Comparison of ENCODE assay signal across 1 cellular context in genomic region chr11:97732011-97732632, GRCh38.
A peak's percentile ranks its signal among the peaks of the same experiment; 100 is the strongest.
TF ChIP-seq lines count a peak whose summit lies in the region.

No MANE protein-coding gene starts in this region.

TF ChIP-seq in HepG2, 621 proteins besides CTCF, POLR2A, EP300 and RAD21 (continued from another document and continues in another):
- TF ChIP-seq ZNF800 (CRISPR knock-in tag; IDR thresholded peaks at IDR 0.05), result no peak
- TF ChIP-seq PAF1 (CRISPR knock-in tag; IDR thresholded peaks at IDR 0.05), result no peak
- TF ChIP-seq ESRRA (CRISPR knock-in tag; IDR thresholded peaks at IDR 0.05; ENCODE audit: low read depth), result no peak
- no peak for TF ChIP-seq SP4 (CRISPR knock-in tag; IDR thresholded peaks at IDR 0.05)
- TF ChIP-seq MIER2 (CRISPR knock-in tag; IDR thresholded peaks at IDR 0.05), result no peak
- no peak for TF ChIP-seq ZFP36L1 (CRISPR knock-in tag; IDR thresholded peaks at IDR 0.05)
- no peak for TF ChIP-seq PITX1 (CRISPR knock-in tag; IDR thresholded peaks at IDR 0.05)
- peak; percentile 53 for TF ChIP-seq ZNF644 (CRISPR knock-in tag; IDR thresholded peaks at IDR 0.05; ENCODE audit: low read depth)
- TF ChIP-seq KDM4B (CRISPR knock-in tag; IDR thresholded peaks at IDR 0.05), result no peak
- no peak for TF ChIP-seq YEATS4 (CRISPR knock-in tag; IDR thresholded peaks at IDR 0.05; ENCODE audit: borderline replicate concordance)
- no peak for TF ChIP-seq XRCC5 (optimal IDR thresholded peaks at IDR 0.05; ENCODE audit: low read length)
- TF ChIP-seq ZIK1 (CRISPR knock-in tag; IDR thresholded peaks at IDR 0.05; ENCODE audit: borderline replicate concordance, low read depth), result no peak
- TF ChIP-seq ZNF549 (CRISPR knock-in tag; IDR thresholded peaks at IDR 0.05), result no peak
- no peak for TF ChIP-seq SAFB2 (CRISPR knock-in tag; IDR thresholded peaks at IDR 0.05; ENCODE audit: borderline replicate concordance, low read depth)
- TF ChIP-seq, protein P1, sequence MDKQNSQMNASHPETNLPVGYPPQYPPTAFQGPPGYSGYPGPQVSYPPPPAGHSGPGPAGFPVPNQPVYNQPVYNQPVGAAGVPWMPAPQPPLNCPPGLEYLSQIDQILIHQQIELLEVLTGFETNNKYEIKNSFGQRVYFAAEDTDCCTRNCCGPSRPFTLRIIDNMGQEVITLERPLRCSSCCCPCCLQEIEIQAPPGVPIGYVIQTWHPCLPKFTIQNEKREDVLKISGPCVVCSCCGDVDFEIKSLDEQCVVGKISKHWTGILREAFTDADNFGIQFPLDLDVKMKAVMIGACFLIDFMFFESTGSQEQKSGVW (CRISPR knock-in tag; IDR thresholded peaks at IDR 0.05; ENCODE audit: borderline replicate concordance), result no peak
- no peak for TF ChIP-seq GZF1 (CRISPR knock-in tag; IDR thresholded peaks at IDR 0.05)
- peak; percentile 37; the same call in 1 of the 2 replicates for TF ChIP-seq CREM (IDR thresholded peaks at IDR 0.05)
- no peak for TF ChIP-seq CREM (CRISPR knock-in tag; IDR thresholded peaks at IDR 0.05)
- TF ChIP-seq ZNF136 (CRISPR knock-in tag; IDR thresholded peaks at IDR 0.05; ENCODE audit: low read depth), result no peak
- TF ChIP-seq, protein P2, sequence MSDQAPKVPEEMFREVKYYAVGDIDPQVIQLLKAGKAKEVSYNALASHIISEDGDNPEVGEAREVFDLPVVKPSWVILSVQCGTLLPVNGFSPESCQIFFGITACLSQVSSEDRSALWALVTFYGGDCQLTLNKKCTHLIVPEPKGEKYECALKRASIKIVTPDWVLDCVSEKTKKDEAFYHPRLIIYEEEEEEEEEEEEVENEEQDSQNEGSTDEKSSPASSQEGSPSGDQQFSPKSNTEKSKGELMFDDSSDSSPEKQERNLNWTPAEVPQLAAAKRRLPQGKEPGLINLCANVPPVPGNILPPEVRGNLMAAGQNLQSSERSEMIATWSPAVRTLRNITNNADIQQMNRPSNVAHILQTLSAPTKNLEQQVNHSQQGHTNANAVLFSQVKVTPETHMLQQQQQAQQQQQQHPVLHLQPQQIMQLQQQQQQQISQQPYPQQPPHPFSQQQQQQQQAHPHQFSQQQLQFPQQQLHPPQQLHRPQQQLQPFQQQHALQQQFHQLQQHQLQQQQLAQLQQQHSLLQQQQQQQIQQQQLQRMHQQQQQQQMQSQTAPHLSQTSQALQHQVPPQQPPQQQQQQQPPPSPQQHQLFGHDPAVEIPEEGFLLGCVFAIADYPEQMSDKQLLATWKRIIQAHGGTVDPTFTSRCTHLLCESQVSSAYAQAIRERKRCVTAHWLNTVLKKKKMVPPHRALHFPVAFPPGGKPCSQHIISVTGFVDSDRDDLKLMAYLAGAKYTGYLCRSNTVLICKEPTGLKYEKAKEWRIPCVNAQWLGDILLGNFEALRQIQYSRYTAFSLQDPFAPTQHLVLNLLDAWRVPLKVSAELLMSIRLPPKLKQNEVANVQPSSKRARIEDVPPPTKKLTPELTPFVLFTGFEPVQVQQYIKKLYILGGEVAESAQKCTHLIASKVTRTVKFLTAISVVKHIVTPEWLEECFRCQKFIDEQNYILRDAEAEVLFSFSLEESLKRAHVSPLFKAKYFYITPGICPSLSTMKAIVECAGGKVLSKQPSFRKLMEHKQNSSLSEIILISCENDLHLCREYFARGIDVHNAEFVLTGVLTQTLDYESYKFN (CRISPR knock-in tag; conservative IDR thresholded peaks at IDR 0.05), result peak; percentile 46
- TF ChIP-seq ZNF740 (CRISPR knock-in tag; IDR thresholded peaks at IDR 0.05), result no peak
- TF ChIP-seq SNAPC5 (CRISPR knock-in tag; IDR thresholded peaks at IDR 0.05; ENCODE audit: borderline replicate concordance), result no peak
- TF ChIP-seq ZNF496 (CRISPR knock-in tag; IDR thresholded peaks at IDR 0.05; ENCODE audit: insufficient replicate concordance), result no peak
- no peak for TF ChIP-seq ATF7 (IDR thresholded peaks at IDR 0.05)
- TF ChIP-seq ATF7 (CRISPR knock-in tag; IDR thresholded peaks at IDR 0.05), result no peak
- no peak for TF ChIP-seq ZNF543 (CRISPR knock-in tag; IDR thresholded peaks at IDR 0.05)
- no peak for TF ChIP-seq REXO4 (CRISPR knock-in tag; IDR thresholded peaks at IDR 0.05; ENCODE audit: borderline replicate concordance)
- no peak for TF ChIP-seq CC2D1A (CRISPR knock-in tag; IDR thresholded peaks at IDR 0.05)
- no peak for TF ChIP-seq HDAC2 (CRISPR knock-in tag; IDR thresholded peaks at IDR 0.05)
- TF ChIP-seq MED13 (CRISPR knock-in tag; IDR thresholded peaks at IDR 0.05), result no peak
- TF ChIP-seq HMG20B (CRISPR knock-in tag; conservative IDR thresholded peaks at IDR 0.05), result no peak
- peak; percentile 74; the same call in 1 of the 2 replicates for TF ChIP-seq SOX5 (CRISPR knock-in tag; IDR thresholded peaks at IDR 0.05; ENCODE audit: borderline replicate concordance)
- no peak for TF ChIP-seq ZNF124 (CRISPR knock-in tag; IDR thresholded peaks at IDR 0.05)
- TF ChIP-seq, protein P3, sequence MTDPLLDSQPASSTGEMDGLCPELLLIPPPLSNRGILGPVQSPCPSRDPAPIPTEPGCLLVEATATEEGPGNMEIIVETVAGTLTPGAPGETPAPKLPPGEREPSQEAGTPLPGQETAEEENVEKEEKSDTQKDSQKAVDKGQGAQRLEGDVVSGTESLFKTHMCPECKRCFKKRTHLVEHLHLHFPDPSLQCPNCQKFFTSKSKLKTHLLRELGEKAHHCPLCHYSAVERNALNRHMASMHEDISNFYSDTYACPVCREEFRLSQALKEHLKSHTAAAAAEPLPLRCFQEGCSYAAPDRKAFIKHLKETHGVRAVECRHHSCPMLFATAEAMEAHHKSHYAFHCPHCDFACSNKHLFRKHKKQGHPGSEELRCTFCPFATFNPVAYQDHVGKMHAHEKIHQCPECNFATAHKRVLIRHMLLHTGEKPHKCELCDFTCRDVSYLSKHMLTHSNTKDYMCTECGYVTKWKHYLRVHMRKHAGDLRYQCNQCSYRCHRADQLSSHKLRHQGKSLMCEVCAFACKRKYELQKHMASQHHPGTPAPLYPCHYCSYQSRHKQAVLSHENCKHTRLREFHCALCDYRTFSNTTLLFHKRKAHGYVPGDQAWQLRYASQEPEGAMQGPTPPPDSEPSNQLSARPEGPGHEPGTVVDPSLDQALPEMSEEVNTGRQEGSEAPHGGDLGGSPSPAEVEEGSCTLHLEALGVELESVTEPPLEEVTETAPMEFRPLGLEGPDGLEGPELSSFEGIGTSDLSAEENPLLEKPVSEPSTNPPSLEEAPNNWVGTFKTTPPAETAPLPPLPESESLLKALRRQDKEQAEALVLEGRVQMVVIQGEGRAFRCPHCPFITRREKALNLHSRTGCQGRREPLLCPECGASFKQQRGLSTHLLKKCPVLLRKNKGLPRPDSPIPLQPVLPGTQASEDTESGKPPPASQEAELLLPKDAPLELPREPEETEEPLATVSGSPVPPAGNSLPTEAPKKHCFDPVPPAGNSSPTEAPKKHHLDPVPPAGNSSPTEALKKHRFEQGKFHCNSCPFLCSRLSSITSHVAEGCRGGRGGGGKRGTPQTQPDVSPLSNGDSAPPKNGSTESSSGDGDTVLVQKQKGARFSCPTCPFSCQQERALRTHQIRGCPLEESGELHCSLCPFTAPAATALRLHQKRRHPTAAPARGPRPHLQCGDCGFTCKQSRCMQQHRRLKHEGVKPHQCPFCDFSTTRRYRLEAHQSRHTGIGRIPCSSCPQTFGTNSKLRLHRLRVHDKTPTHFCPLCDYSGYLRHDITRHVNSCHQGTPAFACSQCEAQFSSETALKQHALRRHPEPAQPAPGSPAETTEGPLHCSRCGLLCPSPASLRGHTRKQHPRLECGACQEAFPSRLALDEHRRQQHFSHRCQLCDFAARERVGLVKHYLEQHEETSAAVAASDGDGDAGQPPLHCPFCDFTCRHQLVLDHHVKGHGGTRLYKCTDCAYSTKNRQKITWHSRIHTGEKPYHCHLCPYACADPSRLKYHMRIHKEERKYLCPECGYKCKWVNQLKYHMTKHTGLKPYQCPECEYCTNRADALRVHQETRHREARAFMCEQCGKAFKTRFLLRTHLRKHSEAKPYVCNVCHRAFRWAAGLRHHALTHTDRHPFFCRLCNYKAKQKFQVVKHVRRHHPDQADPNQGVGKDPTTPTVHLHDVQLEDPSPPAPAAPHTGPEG (CRISPR knock-in tag; IDR thresholded peaks at IDR 0.05), result no peak
- TF ChIP-seq, protein P4, sequence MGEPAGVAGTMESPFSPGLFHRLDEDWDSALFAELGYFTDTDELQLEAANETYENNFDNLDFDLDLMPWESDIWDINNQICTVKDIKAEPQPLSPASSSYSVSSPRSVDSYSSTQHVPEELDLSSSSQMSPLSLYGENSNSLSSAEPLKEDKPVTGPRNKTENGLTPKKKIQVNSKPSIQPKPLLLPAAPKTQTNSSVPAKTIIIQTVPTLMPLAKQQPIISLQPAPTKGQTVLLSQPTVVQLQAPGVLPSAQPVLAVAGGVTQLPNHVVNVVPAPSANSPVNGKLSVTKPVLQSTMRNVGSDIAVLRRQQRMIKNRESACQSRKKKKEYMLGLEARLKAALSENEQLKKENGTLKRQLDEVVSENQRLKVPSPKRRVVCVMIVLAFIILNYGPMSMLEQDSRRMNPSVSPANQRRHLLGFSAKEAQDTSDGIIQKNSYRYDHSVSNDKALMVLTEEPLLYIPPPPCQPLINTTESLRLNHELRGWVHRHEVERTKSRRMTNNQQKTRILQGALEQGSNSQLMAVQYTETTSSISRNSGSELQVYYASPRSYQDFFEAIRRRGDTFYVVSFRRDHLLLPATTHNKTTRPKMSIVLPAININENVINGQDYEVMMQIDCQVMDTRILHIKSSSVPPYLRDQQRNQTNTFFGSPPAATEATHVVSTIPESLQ (CRISPR knock-in tag; conservative IDR thresholded peaks at IDR 0.05), result no peak
- TF ChIP-seq, protein P5, sequence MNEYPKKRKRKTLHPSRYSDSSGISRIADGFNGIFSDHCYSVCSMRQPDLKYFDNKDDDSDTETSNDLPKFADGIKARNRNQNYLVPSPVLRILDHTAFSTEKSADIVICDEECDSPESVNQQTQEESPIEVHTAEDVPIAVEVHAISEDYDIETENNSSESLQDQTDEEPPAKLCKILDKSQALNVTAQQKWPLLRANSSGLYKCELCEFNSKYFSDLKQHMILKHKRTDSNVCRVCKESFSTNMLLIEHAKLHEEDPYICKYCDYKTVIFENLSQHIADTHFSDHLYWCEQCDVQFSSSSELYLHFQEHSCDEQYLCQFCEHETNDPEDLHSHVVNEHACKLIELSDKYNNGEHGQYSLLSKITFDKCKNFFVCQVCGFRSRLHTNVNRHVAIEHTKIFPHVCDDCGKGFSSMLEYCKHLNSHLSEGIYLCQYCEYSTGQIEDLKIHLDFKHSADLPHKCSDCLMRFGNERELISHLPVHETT (CRISPR knock-in tag; conservative IDR thresholded peaks at IDR 0.05), result no peak
- TF ChIP-seq, protein P6, sequence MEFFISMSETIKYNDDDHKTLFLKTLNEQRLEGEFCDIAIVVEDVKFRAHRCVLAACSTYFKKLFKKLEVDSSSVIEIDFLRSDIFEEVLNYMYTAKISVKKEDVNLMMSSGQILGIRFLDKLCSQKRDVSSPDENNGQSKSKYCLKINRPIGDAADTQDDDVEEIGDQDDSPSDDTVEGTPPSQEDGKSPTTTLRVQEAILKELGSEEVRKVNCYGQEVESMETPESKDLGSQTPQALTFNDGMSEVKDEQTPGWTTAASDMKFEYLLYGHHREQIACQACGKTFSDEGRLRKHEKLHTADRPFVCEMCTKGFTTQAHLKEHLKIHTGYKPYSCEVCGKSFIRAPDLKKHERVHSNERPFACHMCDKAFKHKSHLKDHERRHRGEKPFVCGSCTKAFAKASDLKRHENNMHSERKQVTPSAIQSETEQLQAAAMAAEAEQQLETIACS (CRISPR knock-in tag; IDR thresholded peaks at IDR 0.05), result no peak
- TF ChIP-seq MED8 (CRISPR knock-in tag; IDR thresholded peaks at IDR 0.05; ENCODE audit: insufficient replicate concordance), result no peak
- peak; percentile 57 for TF ChIP-seq SIX4 (CRISPR knock-in tag; IDR thresholded peaks at IDR 0.05)
- TF ChIP-seq FOXA3 (CRISPR knock-in tag; IDR thresholded peaks at IDR 0.05), result 0 out of 2 replicates have a peak, but pooled peaks have one; percentile 34
- no peak for TF ChIP-seq IKZF4 (CRISPR knock-in tag; IDR thresholded peaks at IDR 0.05; ENCODE audit: borderline replicate concordance, low read depth, not compliant biosample characterization)
- TF ChIP-seq MAFF (IDR thresholded peaks at IDR 0.05; ENCODE audit: low read depth, low read length), result peak; percentile 31; the same call in 1 of the 2 replicates
- no peak for TF ChIP-seq ZNF24 (IDR thresholded peaks at IDR 0.05)
- no peak for TF ChIP-seq ZBTB3 (CRISPR knock-in tag; IDR thresholded peaks at IDR 0.05; ENCODE audit: borderline replicate concordance, low read depth)
